In genomic region chr1:204528241-204528640, GRCh38 we compare ENCODE assay signal across 2 cellular contexts.
TF ChIP-seq lines count a peak whose summit lies in the region.

No MANE protein-coding gene starts in this region.

TF ChIP-seq in HepG2, 621 proteins besides CTCF, POLR2A, EP300 and RAD21:
- TF ChIP-seq MAFF (IDR thresholded peaks at IDR 0.05; ENCODE audit: low read depth, low read length) (no peak), ZNF354B (CRISPR knock-in tag; IDR thresholded peaks at IDR 0.05) (no peak), IKZF5 (CRISPR knock-in tag; IDR thresholded peaks at IDR 0.05) (no peak), ZNF589 (CRISPR knock-in tag; conservative IDR thresholded peaks at IDR 0.05) (no peak), DMTF1 (CRISPR knock-in tag; IDR thresholded peaks at IDR 0.05) (no peak), DBP (CRISPR knock-in tag; IDR thresholded peaks at IDR 0.05; ENCODE audit: not compliant biosample characterization) (no peak), MXD3 (CRISPR knock-in tag; IDR thresholded peaks at IDR 0.05) (no peak), FOXO1 (CRISPR knock-in tag; IDR thresholded peaks at IDR 0.05) (no peak), HNRNPL (IDR thresholded peaks at IDR 0.05; ENCODE audit: low read depth, low read length) (no peak), ZNF264 (CRISPR knock-in tag; IDR thresholded peaks at IDR 0.05) (no peak)

TF ChIP-seq in GM12878, 131 proteins besides CTCF, POLR2A, EP300 and RAD21:
- TF ChIP-seq TCF3 (IDR thresholded peaks at IDR 0.05; ENCODE audit: borderline replicate concordance, insufficient read depth, low read depth, low read length): no peak
- no peak for TF ChIP-seq KDM1A (IDR thresholded peaks at IDR 0.05; ENCODE audit: borderline replicate concordance)
- no peak for TF ChIP-seq SKIL (IDR thresholded peaks at IDR 0.05; ENCODE audit: low read depth, poor library complexity, severe bottlenecking)
- TF ChIP-seq ZNF592 (IDR thresholded peaks at IDR 0.05): no peak
- no peak for TF ChIP-seq ZNF622 (IDR thresholded peaks at IDR 0.05)
- TF ChIP-seq PRDM15 (CRISPR knock-in tag; IDR thresholded peaks at IDR 0.05): no peak
- no peak for TF ChIP-seq ZBTB4 (CRISPR knock-in tag; IDR thresholded peaks at IDR 0.05)
- TF ChIP-seq E2F8 (IDR thresholded peaks at IDR 0.05; ENCODE audit: low read depth, partially characterized antibody): no peak
- no peak for TF ChIP-seq TCF12 (IDR thresholded peaks at IDR 0.05; ENCODE audit: low read depth, low read length)
- TF ChIP-seq YBX1 (IDR thresholded peaks at IDR 0.05): no peak
- no peak for TF ChIP-seq BCL11A (IDR thresholded peaks at IDR 0.05; ENCODE audit: low read depth, low read length)
- no peak for TF ChIP-seq CBFB (IDR thresholded peaks at IDR 0.05; ENCODE audit: low read depth)
- no peak for TF ChIP-seq PBX3 (IDR thresholded peaks at IDR 0.05; ENCODE audit: insufficient replicate concordance, low read depth, low read length)
- TF ChIP-seq HDAC6 (IDR thresholded peaks at IDR 0.05; ENCODE audit: unreplicated experiment): no peak
- no peak for TF ChIP-seq MYB (IDR thresholded peaks at IDR 0.05; ENCODE audit: borderline replicate concordance, low read depth, low read length)
- TF ChIP-seq EED (IDR thresholded peaks at IDR 0.05; ENCODE audit: low read depth): no peak
- no peak for TF ChIP-seq ATF3 (IDR thresholded peaks at IDR 0.05; ENCODE audit: borderline replicate concordance, extremely low read depth, low read depth, low read length)
- no peak for TF ChIP-seq RELB (IDR thresholded peaks at IDR 0.05; ENCODE audit: low read depth)
- no peak for TF ChIP-seq SREBF1 (IDR thresholded peaks at IDR 0.05; ENCODE audit: low read length)
- no peak for TF ChIP-seq EGR1 (IDR thresholded peaks at IDR 0.05; ENCODE audit: borderline replicate concordance in 1 of 2, low read depth in 2 of 2, low read length in 2 of 2)
